In genomic region chr1:31460027-31460426, GRCh38 we compare ENCODE assay signal across 11 cellular contexts. TPM values are rescaled to one million over a fixed set of nuclear protein-coding genes. Genes with fewer than 3 reads are reported as not detected.
DNase-seq lines count a peak whose midpoint lies in the region; ATAC-seq, FAIRE-seq and TF ChIP-seq lines count a peak whose summit lies in the region.
"Had no signal": no experiment of that assay in that cellular context is flagged by ENCODE, and none has a peak within 500 bp of the region (broad histone marks: within the 10 kb centered on the region; RNA-seq: fewer than 3 reads in every experiment).

No MANE protein-coding gene starts in this region.

- DNase-seq in DMS 273 (lab: John Stamatoyannopoulos, UW; ENCODE audit: unreplicated experiment) (peak; percentile 72), DMS 273 treated with DMSO at 0.1 percent for 48 hours (lab: John Stamatoyannopoulos, UW) (no peak), NAMALWA (ENCODE audit: low spot score) (peak; percentile 50), endothelial cell of umbilical vein (ENCODE audit: low read depth, low spot score) (no peak), prostate gland (ENCODE audit: low spot score) (no peak), superior temporal gyrus (ENCODE audit: extremely low spot score) (no peak), body of pancreas (no peak), medulla oblongata (ENCODE audit: extremely low spot score) (no peak)
- DNase-seq: NCI-H187 treated with DMSO at 0.1 percent for 48 hours had no signal

- H3K36me3 ChIP-seq in endothelial cell of umbilical vein (ENCODE audit: control insufficient read depth in 2 of 2, extremely low read depth in 1 of 2, insufficient read depth in 2 of 2, low read length in 2 of 2) (no peaks in the 10 kb centered on the region), prostate gland (no peaks in the 10 kb centered on the region), body of pancreas (replicated peaks in 1 of 2; ENCODE audit: insufficient read depth in 1 of 2, low read depth in 2 of 2) (no peaks in the 10 kb centered on the region)
- H3K36me3 ChIP-seq: SJSA1 had no signal

- H3K4me1 ChIP-seq in endothelial cell of umbilical vein (ENCODE audit: control insufficient read depth, extremely low read depth, insufficient read depth, low read length) = no peaks in the 10 kb centered on the region
- H3K4me1 ChIP-seq in prostate gland (replicated peaks) = no peaks in the 10 kb centered on the region
- no peaks in the 10 kb centered on the region for H3K4me1 ChIP-seq in body of pancreas
- H3K4me1 ChIP-seq: SJSA1 had no signal

- TF ChIP-seq POLR2A in endothelial cell of umbilical vein (IDR thresholded peaks at IDR 0.05; ENCODE audit: low read depth, low read length) (no peak), prostate gland (IDR thresholded peaks at IDR 0.05) (no peak), body of pancreas (IDR thresholded peaks at IDR 0.05) (no peak)

- H3K79me2 ChIP-seq in endothelial cell of umbilical vein (ENCODE audit: control insufficient read depth, insufficient read depth, low read length) = no peaks in the 10 kb centered on the region

- H4K20me1 ChIP-seq in endothelial cell of umbilical vein (replicated peaks; ENCODE audit: control insufficient read depth, extremely low read depth, insufficient read depth, low read length) = no peaks in the 10 kb centered on the region

- peaks cover 6% of the 10 kb centered on the region for H3K9me3 ChIP-seq in endothelial cell of umbilical vein (replicated peaks; ENCODE audit: control insufficient read depth, insufficient read depth, low read length)
- no peaks in the 10 kb centered on the region for H3K9me3 ChIP-seq in prostate gland
- peaks cover 0 to 17% (median 0%) of the 10 kb centered on the region in 3 donors for H3K9me3 ChIP-seq in body of pancreas

- POLR2A ChIA-PET in endothelial cell of umbilical vein (lab: Charles Lee) = no interaction called here

- CTCF ChIA-PET in endothelial cell of umbilical vein (lab: Charles Lee) = no interaction called here

- H3K27ac ChIP-seq in endothelial cell of umbilical vein (ENCODE audit: insufficient read depth, low read depth, low read length) (no peak overlapping the region), prostate gland (no peak overlapping the region), body of pancreas (no peak overlapping the region)
- H3K27ac ChIP-seq: SJSA1 had no signal

- dilution Hi-C loops in endothelial cell of umbilical vein (cut with MboI; ENCODE audit: extremely low pct_ligation_motif_present, low sequenced_read_pairs) = no loop called here

- no peak overlapping the region for H3K9ac ChIP-seq in endothelial cell of umbilical vein (replicated peaks; ENCODE audit: extremely low read depth, insufficient read depth, low read length)

- no peak overlapping the region for H3K4me2 ChIP-seq in endothelial cell of umbilical vein (ENCODE audit: insufficient read depth, low read length)

- no peak overlapping the region for H2AFZ ChIP-seq in endothelial cell of umbilical vein (ENCODE audit: low read depth, low read length)

- peaks cover 12 to 14% of the 10 kb centered on the region in 2 experiments for H3K27me3 ChIP-seq in endothelial cell of umbilical vein (ENCODE audit: control insufficient read depth in 2 of 2, insufficient read depth in 2 of 2, low read length in 2 of 2)
- no peaks in the 10 kb centered on the region for H3K27me3 ChIP-seq in prostate gland (replicated peaks; ENCODE audit: insufficient read depth)
- no peaks in the 10 kb centered on the region for H3K27me3 ChIP-seq in body of pancreas
- H3K27me3 ChIP-seq: SJSA1 had no signal

- H3K4me3 ChIP-seq in endothelial cell of umbilical vein (replicated peaks in 1 of 3; ENCODE audit: insufficient read depth in 1 of 3, low read depth in 1 of 3, low read length in 3 of 3) (no peak overlapping the region), prostate gland (no peak overlapping the region), body of pancreas (no peak overlapping the region)
- H3K4me3 ChIP-seq: SJSA1 had no signal

- no TSS peak for BruUV-seq in endothelial cell of umbilical vein (replicated peaks; lab: Mats Ljungman, UMichigan)

- intact Hi-C loops in endothelial cell of umbilical vein (cut with micrococcal nuclease) = loop anchor here (1.0 kb wide), 1 partner anchor 89 kb away; no protein-coding TSS in a partner anchor
- intact Hi-C loops in prostate gland (cut with DNase I) = no loop called here
- intact Hi-C loops in body of pancreas (cut with DNase I) = no loop called here

- 53% methylated on average over 6 of the region's 6 CpGs for WGBS in prostate gland
- 47 to 48% methylated on average over 6 of the region's 6 CpGs for WGBS in body of pancreas, 2 donors

- TF ChIP-seq CTCF in endothelial cell of umbilical vein (IDR thresholded peaks at IDR 0.05; ENCODE audit: extremely low read depth in 1 of 2, insufficient read depth in 1 of 2, low read depth in 1 of 2, low read length in 2 of 2) (peak; percentile 4 to 6), prostate gland (IDR thresholded peaks at IDR 0.05) (peak in 3 of 4 experiments; percentile 9 to 28 (median 18)), body of pancreas (IDR thresholded peaks at IDR 0.05) (peak in 2 of 7 experiments; percentile 9 to 10)

- no peaks in the 10 kb centered on the region for H3K9me1 ChIP-seq in endothelial cell of umbilical vein (replicated peaks; ENCODE audit: control insufficient read depth, extremely low read depth, insufficient read depth, low read length)

- no peak for FAIRE-seq in endothelial cell of umbilical vein (lab: Jason Lieb, UNC)
- FAIRE-seq: A204.1 had no signal

- ATAC-seq in body of pancreas = no peak

TF ChIP-seq in endothelial cell of umbilical vein, 7 proteins besides CTCF, POLR2A, EP300 and RAD21:
- TF ChIP-seq, protein P1, sequence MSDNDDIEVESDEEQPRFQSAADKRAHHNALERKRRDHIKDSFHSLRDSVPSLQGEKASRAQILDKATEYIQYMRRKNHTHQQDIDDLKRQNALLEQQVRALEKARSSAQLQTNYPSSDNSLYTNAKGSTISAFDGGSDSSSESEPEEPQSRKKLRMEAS (IDR thresholded peaks at IDR 0.05; ENCODE audit: insufficient read depth, insufficient read length) = no peak
- no peak for TF ChIP-seq GATA2 (IDR thresholded peaks at IDR 0.05; ENCODE audit: insufficient read depth, insufficient read length, low read depth, low read length)
- TF ChIP-seq MYC (IDR thresholded peaks at IDR 0.05; ENCODE audit: low read depth, low read length) = no peak
- TF ChIP-seq FOS (IDR thresholded peaks at IDR 0.05; ENCODE audit: borderline replicate concordance, insufficient read depth, low read length) = no peak
- TF ChIP-seq EZH2 (IDR thresholded peaks at IDR 0.05; ENCODE audit: borderline replicate concordance, low read depth, low read length, severe bottlenecking) = no peak
- no peak for TF ChIP-seq JUN (IDR thresholded peaks at IDR 0.05; ENCODE audit: borderline replicate concordance, insufficient read depth, insufficient read length, low read depth)
- no peak for TF ChIP-seq POLR2AphosphoS5 (IDR thresholded peaks at IDR 0.05; ENCODE audit: insufficient read depth, low read depth, low read length)

RNA-seq across cellular contexts. Expression of gene SERINC2, which starts 47.0 kb away (rescaled TPM):
- 19.4 and 21.4 TPM in 2 replicates for total RNA-seq in endothelial cell of umbilical vein
- polyA plus RNA-seq in endothelial cell of umbilical vein = 34.6 and 48.6 TPM in 2 replicates
- 15.7 and 19.5 TPM in 2 replicates for polyA plus RNA-seq in endothelial cell of umbilical vein (2011; cell fraction: cytosol; rRNA removed)
- 12.2 and 12.8 TPM in 2 replicates for polyA plus RNA-seq in endothelial cell of umbilical vein (2011; cell fraction: nucleus; rRNA removed)
- 20.8 and 22.9 TPM in 2 replicates for polyA plus RNA-seq in endothelial cell of umbilical vein (2012)
- 13.1 and 15.8 TPM in 2 replicates for polyA minus RNA-seq in endothelial cell of umbilical vein
- 9.4 TPM for polyA minus RNA-seq in endothelial cell of umbilical vein (2011; cell fraction: cytosol; rRNA and poly(A)+ RNA removed)
- polyA minus RNA-seq in endothelial cell of umbilical vein (2011; cell fraction: nucleus; rRNA and poly(A)+ RNA removed) = 3.0 and 5.0 TPM in 2 replicates
- 100 to 1,000 TPM in 1 of 2 donors, 10 to 100 TPM in 1; 76.1 to 110 TPM for total RNA-seq in prostate gland
- 10 to 100 TPM; 14.5 to 41.2 TPM for total RNA-seq in body of pancreas

Comparison
In these comparisons a context has a peak if more than half of its experiments do, and no peak if none do; other contexts are left out.
1. DNase-seq: peak in DMS 273 (single experiment) and NAMALWA (single experiment); none in DMS 273 treated with DMSO at 0.1 percent for 48 hours (single experiment), endothelial cell of umbilical vein (single experiment), prostate gland (single experiment), superior temporal gyrus (single experiment), body of pancreas (0 of 4) and medulla oblongata (single experiment).